ENCODE assay signal across 8 cellular contexts in genomic region chr1:234495231-234495990, GRCh38. TPM values are rescaled to one million over a fixed set of nuclear protein-coding genes. Genes with fewer than 3 reads are reported as not detected.
DNase-seq lines count a peak whose midpoint lies in the region; ATAC-seq, FAIRE-seq and TF ChIP-seq lines count a peak whose summit lies in the region.

No MANE protein-coding gene starts in this region.

- no peaks in the 10 kb centered on the region for H3K4me1 ChIP-seq in CD8-positive, alpha-beta T cell (ENCODE audit: insufficient read depth, low read length)

- no peak for TF ChIP-seq CTCF in chondrocyte (IDR thresholded peaks at IDR 0.05)
- no peak for TF ChIP-seq CTCF in CD8-positive, alpha-beta T cell (IDR thresholded peaks at IDR 0.05)

- H3K27me3 Mint-ChIP-seq in chondrocyte (ENCODE audit: low read depth), result no peaks in the 10 kb centered on the region
- H3K27me3 Mint-ChIP-seq in stimulated activated naive CD8-positive, alpha-beta T cell treated with anti-CD3 and anti-CD28 coated beads, Interleukin-15, amount 100 ng/mL, for 72 hours, result no peaks in the 10 kb centered on the region
- H3K27me3 Mint-ChIP-seq in CD8-positive, alpha-beta T cell (ENCODE audit: low read depth), result peaks cover 7% of the 10 kb centered on the region

- POLR2A ChIA-PET in CD8-positive, alpha-beta T cell (lab: Charles Lee), result interaction anchor here (1.1 to 1.4 kb wide), 2 partner anchors 15 to 17 kb away, joined by 3 to 4 read pairs; no protein-coding TSS in a partner anchor

- peak; percentile 51 for FAIRE-seq in GM12891 (lab: Jason Lieb, UNC)

- H3K36me3 Mint-ChIP-seq in chondrocyte (ENCODE audit: low read depth), result no peaks in the 10 kb centered on the region
- H3K36me3 Mint-ChIP-seq in CD8-positive, alpha-beta T cell, result no peaks in the 10 kb centered on the region

- H3K27ac ChIP-seq in CD8-positive, alpha-beta T cell (ENCODE audit: low read depth, low read length), result no peak overlapping the region

- peak overlapping the region; percentile 62 for H3K4me3 Mint-ChIP-seq in chondrocyte (ENCODE audit: unreplicated experiment)
- peak overlapping the region in 1 of 2 donors; percentile 14 for H3K4me3 Mint-ChIP-seq in stimulated activated naive CD8-positive, alpha-beta T cell treated with anti-CD3 and anti-CD28 coated beads, Interleukin-15, amount 100 ng/mL, for 72 hours
- no peak overlapping the region for H3K4me3 Mint-ChIP-seq in CD8-positive, alpha-beta T cell

- intact Hi-C loops in CD8-positive, alpha-beta T cell (cut with DNase I, micrococcal nuclease), result loop anchor here in 1 of 2 experiments (5.0 kb wide), 3 partner anchors 102 to 922 kb away; no protein-coding TSS in a partner anchor

- peak; percentile 74 for ATAC-seq in GM21447 (IDR thresholded peaks at IDR 0.05; ENCODE audit: unreplicated experiment)
- peak; percentile 48 for ATAC-seq in HG03575 (IDR thresholded peaks at IDR 0.05; ENCODE audit: extremely low read depth, insufficient number of reproducible peaks, low FRiP score, unreplicated experiment)
- peak; percentile 54 for ATAC-seq in stimulated activated naive CD8-positive, alpha-beta T cell treated with anti-CD3 and anti-CD28 coated beads, Interleukin-15, amount 100 ng/mL, for 72 hours
- ATAC-seq in CD8-positive, alpha-beta T cell, result no peak

- no peak overlapping the region for H3K4me3 ChIP-seq in CD8-positive, alpha-beta T cell (ENCODE audit: low read depth, low read length)

- no peak for TF ChIP-seq POLR2A in GM12891 (IDR thresholded peaks at IDR 0.05; ENCODE audit: low read depth, low read length)

- CTCF ChIA-PET in CD8-positive, alpha-beta T cell (lab: Charles Lee), result interaction anchor here (1.1 to 6.8 kb wide), 5 partner anchors 8 to 607 kb away, joined by 3 to 92 read pairs (median 7); no protein-coding TSS in a partner anchor

- H3K36me3 ChIP-seq in CD8-positive, alpha-beta T cell (ENCODE audit: insufficient read depth, low read length), result no peaks in the 10 kb centered on the region

- no peaks in the 10 kb centered on the region for H3K9me3 ChIP-seq in CD8-positive, alpha-beta T cell (ENCODE audit: low read length)

- no peak for DNase-seq in GM12891 (ENCODE audit: insufficient read length, low spot score)
- no peak for DNase-seq in chondrocyte (ENCODE audit: low spot score)
- no peak for DNase-seq in stimulated activated naive CD8-positive, alpha-beta T cell treated with anti-CD3 and anti-CD28 coated beads, Interleukin-15, amount 100 ng/mL, for 72 hours
- DNase-seq in GM19238 (ENCODE audit: insufficient read length, low spot score), result no peak
- no peak for DNase-seq in CD8-positive, alpha-beta T cell
- no peak for DNase-seq in LoVo (ENCODE audit: low spot score)

- H3K27me3 ChIP-seq in CD8-positive, alpha-beta T cell (ENCODE audit: insufficient read depth, low read length), result no peaks in the 10 kb centered on the region

- no peaks in the 10 kb centered on the region for H3K9me3 Mint-ChIP-seq in chondrocyte (ENCODE audit: low read depth)
- no peaks in the 10 kb centered on the region for H3K9me3 Mint-ChIP-seq in stimulated activated naive CD8-positive, alpha-beta T cell treated with anti-CD3 and anti-CD28 coated beads, Interleukin-15, amount 100 ng/mL, for 72 hours
- H3K9me3 Mint-ChIP-seq in CD8-positive, alpha-beta T cell, result no peaks in the 10 kb centered on the region

- peak overlapping the region; percentile 97 for H3K27ac Mint-ChIP-seq in chondrocyte (ENCODE audit: unreplicated experiment)
- no peak overlapping the region for H3K27ac Mint-ChIP-seq in stimulated activated naive CD8-positive, alpha-beta T cell treated with anti-CD3 and anti-CD28 coated beads, Interleukin-15, amount 100 ng/mL, for 72 hours
- H3K27ac Mint-ChIP-seq in CD8-positive, alpha-beta T cell, result no peak overlapping the region

- H3K4me1 Mint-ChIP-seq in chondrocyte (ENCODE audit: low read depth), result peaks cover 33% of the 10 kb centered on the region
- peaks cover 59% of the 10 kb centered on the region for H3K4me1 Mint-ChIP-seq in stimulated activated naive CD8-positive, alpha-beta T cell treated with anti-CD3 and anti-CD28 coated beads, Interleukin-15, amount 100 ng/mL, for 72 hours
- H3K4me1 Mint-ChIP-seq in CD8-positive, alpha-beta T cell (ENCODE audit: low read depth), result peaks cover 15% of the 10 kb centered on the region

TF ChIP-seq in GM12891, 5 proteins besides CTCF, POLR2A, EP300 and RAD21:
- TF ChIP-seq SPI1 (IDR thresholded peaks at IDR 0.05; ENCODE audit: low read depth, low read length), result no peak
- TF ChIP-seq POU2F2 (IDR thresholded peaks at IDR 0.05; ENCODE audit: low read depth, low read length), result peak; percentile 71

RNA-seq across cellular contexts. Expression of gene TARBP1, which starts 16.4 kb away (rescaled TPM):
- polyA plus RNA-seq in GM12891 (2012; ENCODE audit: low read depth, missing spikeins), result 39.6 TPM
- total RNA-seq in chondrocyte, result 11.2 to 22.2 TPM (median 12.9 TPM) in 3 replicates
- 10 to 100 TPM; 38.2 to 39.5 TPM for total RNA-seq in CD8-positive, alpha-beta T cell
